ENCODE assay signal across 26 cellular contexts in the genomic region with DNA sequence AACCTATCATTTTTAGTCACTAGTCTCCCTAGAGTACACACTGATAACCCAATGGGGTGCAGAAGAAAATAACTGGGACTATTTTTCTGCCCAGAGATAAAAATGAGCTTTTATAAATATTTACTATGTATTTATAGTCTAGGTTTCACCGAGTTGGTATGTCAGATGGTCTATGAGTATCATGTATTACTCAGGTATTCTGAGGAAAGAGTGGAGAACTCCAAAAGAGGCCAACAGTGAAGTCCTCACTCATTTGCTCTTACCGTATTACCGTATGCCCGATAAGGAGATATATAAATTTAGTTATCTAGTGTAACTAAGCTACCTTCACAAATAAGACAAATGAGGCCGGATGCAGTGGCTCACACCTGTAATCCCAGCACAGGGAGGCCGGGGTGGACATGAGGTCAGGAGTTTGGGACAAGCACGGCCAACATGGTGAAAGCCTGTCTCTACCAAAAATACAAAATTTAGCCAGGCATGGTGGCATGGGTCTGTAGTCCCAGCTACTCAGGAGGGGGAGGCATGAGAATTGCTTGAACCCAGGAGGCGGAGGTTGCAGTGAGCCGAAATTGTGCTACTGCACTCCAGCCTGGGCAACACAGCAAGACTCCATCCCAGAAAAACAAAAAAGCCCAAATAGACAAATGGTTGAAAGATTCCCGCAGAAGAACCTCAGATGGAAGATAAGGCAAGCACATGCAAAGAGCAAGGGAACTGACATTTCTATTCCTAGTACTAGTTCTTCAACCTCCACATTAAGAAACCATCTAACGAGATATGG. TPM values are rescaled to one million over a fixed set of nuclear protein-coding genes. Genes with fewer than 3 reads are reported as not detected.
"Had no signal": no experiment of that assay in that cellular context is flagged by ENCODE, and none has a peak within 500 bp of the region (broad histone marks: within the 10 kb centered on the region; RNA-seq: fewer than 3 reads in every experiment).

No MANE protein-coding gene starts in this region.

- H3K4me3 ChIP-seq: esophagus squamous epithelium, gastroesophageal sphincter, left ventricle myocardium inferior, sigmoid colon, thyroid gland had no signal

- H3K27ac Mint-ChIP-seq: endodermal cell; T-helper 2 cell treated with Interferon-gamma antibody and Interleukin-4, amounts not matched to agents 5 μg/mL and 100 μg/mL, for 36 hours had no signal

- H3K9me2 ChIP-seq: SK-N-SH had no signal

- H3K9me3 ChIP-seq: esophagus squamous epithelium, gastroesophageal sphincter, left ventricle myocardium inferior, sigmoid colon, SK-N-SH, thyroid gland had no signal

- H3K4me3 Mint-ChIP-seq: activated T-helper 1 cell treated with anti-CD3 and anti-CD28 coated beads, Interleukin-12 subunit alpha, Interleukin-12 subunit beta, Interleukin-2, Interleukin-4 antibody, amounts not matched to agents 30 ng/mL and 10 ng/mL and 1 ng/mL, durations not matched to agents 14 hours and 24 hours and 36 hours; endodermal cell; neural crest cell; T-helper 2 cell treated with Interferon-gamma antibody and Interleukin-4, amounts not matched to agents 5 μg/mL and 100 μg/mL, for 36 hours had no signal

- ATAC-seq: gastroesophageal sphincter; stimulated activated naive CD8-positive, alpha-beta T cell treated with anti-CD3 and anti-CD28 coated beads, Interleukin-15, Interleukin-2, amounts not matched to agents 100 U/mL and 50 U/mL, for 24 hours had no signal

- DNase-seq: activated CD4-positive, alpha-beta T cell treated with anti-CD3 and anti-CD28 coated beads, Interleukin-2, amount 50 U/mL, for 48 hours; activated CD4-positive, CD25-positive, alpha-beta regulatory T cell treated with anti-CD3 and anti-CD28 coated beads, Interleukin-2, amount 50 U/mL, for 72 hours; amygdala; cortex of kidney; endodermal cell; esophagus squamous epithelium; head of caudate nucleus; hypothalamus; left ventricle myocardium inferior; occipital lobe; posterior cingulate gyrus; sigmoid colon; SK-N-SH; stimulated activated CD4-positive, alpha-beta T cell treated with anti-CD3 and anti-CD28 coated beads, Interleukin-4, amount 100 ng/mL, for 24 hours; stimulated activated naive CD8-positive, alpha-beta T cell treated with anti-CD3 and anti-CD28 coated beads, Interleukin-15, Interleukin-2, amounts not matched to agents 100 U/mL and 50 U/mL, for 24 hours; thyroid gland had no signal

- H3K4me1 Mint-ChIP-seq: neural crest cell had no signal

- H3K4me1 ChIP-seq: thyroid gland had no signal

- H3K27ac ChIP-seq: esophagus squamous epithelium, gastroesophageal sphincter, left ventricle myocardium inferior, sigmoid colon, thyroid gland, VCaP had no signal

- H3K9me3 Mint-ChIP-seq: activated T-helper 1 cell treated with anti-CD3 and anti-CD28 coated beads, Interleukin-12 subunit alpha, Interleukin-12 subunit beta, Interleukin-2, Interleukin-4 antibody, amounts not matched to agents 30 ng/mL and 10 ng/mL and 1 ng/mL, durations not matched to agents 14 hours and 24 hours and 36 hours; endodermal cell; neural crest cell; T-helper 2 cell treated with Interferon-gamma antibody and Interleukin-4, amounts not matched to agents 5 μg/mL and 100 μg/mL, for 36 hours had no signal

- H3K27me3 ChIP-seq: esophagus squamous epithelium, gastroesophageal sphincter, sigmoid colon, thyroid gland had no signal

- H3K4me2 ChIP-seq: SK-N-SH had no signal

RNA-seq across cellular contexts. Expression of gene AMPD1, which starts 46.8 kb away (rescaled TPM):
- total RNA-seq: activated T-helper 1 cell treated with anti-CD3 and anti-CD28 coated beads, Interleukin-12 subunit alpha, Interleukin-12 subunit beta, Interleukin-2, Interleukin-4 antibody, amounts not matched to agents 30 ng/mL and 10 ng/mL and 1 ng/mL, durations not matched to agents 14 hours and 24 hours and 36 hours; bronchial epithelial cell; cerebellum; endodermal cell; gastroesophageal sphincter; left ventricle myocardium inferior; lung microvascular endothelial cell; mononuclear cell; neural crest cell; occipital lobe; renal cortical epithelial cell; sigmoid colon; thyroid gland had no signal
- polyA plus RNA-seq: SK-N-SH had no signal
